ENCODE assay signal across 8 cellular contexts in the genomic region with DNA sequence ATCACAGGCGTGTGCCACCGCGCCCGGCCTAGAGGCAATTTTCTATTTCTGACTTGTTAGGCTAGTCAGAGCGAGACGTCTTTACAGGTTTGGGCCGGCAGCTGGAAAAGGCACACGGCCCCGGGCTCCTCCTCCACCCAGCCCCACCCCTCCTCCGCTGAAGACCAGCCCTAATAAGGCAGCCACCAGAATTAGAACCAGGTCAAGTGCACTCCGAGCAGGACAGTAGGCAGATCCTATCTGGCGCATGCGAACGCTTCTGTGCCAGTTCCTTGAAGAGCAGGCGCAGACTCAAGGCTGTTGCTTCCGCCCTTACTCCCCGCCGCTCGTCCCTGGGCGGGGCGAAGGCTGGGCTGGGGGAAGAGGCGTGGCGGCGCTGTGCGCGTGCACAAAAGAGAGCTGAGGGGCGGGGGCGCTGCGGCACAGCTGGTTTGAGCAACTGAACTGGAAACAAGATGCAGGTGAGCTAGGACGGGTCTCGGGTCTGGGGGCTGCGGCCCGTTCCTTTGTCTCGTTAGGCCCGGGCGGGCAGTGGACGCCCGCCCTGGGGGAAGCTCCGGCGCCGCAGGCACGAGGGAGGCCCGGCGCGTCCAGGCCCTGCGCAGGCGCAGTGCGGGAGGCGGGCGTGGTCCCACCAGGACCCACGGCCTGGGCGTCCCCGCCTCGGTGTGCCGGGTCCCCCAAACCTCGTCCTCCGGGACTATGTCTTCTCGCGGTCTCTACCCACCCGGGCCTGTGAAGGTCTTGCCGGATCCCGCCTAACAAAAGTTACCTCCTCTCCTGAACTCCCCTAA. TPM values are rescaled to one million over a fixed set of nuclear protein-coding genes. Genes with fewer than 3 reads are reported as not detected.
DNase-seq lines count a peak whose midpoint lies in the region; ATAC-seq and TF ChIP-seq lines count a peak whose summit lies in the region.

A gene (plus strand): TSS at position 381 of the 794 bp plus-strand sequence. CDS start 75 bp downstream, at position 456.

- DNase-seq in COLO829 (ENCODE audit: low spot score) (peak; percentile 97), HS-5 (ENCODE audit: low read depth) (peak; percentile 100), lung (ENCODE audit: low spot score) (peak; percentile 96)
- peak; percentile 91 for DNase-seq in NK-92 treated with Interleukin-12 subunit alpha and Interleukin-12 subunit beta, amount 100 ng/mL, for 24 hours (lab: John Stamatoyannopoulos, UW)
- peak; percentile 98 for DNase-seq in activated CD8-positive, alpha-beta memory T cell treated with anti-CD3 and anti-CD28 coated beads for 24 hours
- DNase-seq in effector CD8-positive, alpha-beta T cell (lab: John Stamatoyannopoulos, UW), result peak; percentile 90
- DNase-seq in stimulated activated CD4-positive, alpha-beta T cell treated with anti-CD3 and anti-CD28 coated beads, TNF-alpha, amount 100 ng/mL, for 4 hours (ENCODE audit: low read depth in 3 of 3), result peak; percentile 87 to 89 (median 88)

- WGBS in lung, 2 donors, result 0% methylated on average over 53 to 62 of the region's 62 CpGs

- ATAC-seq in GM19468 (IDR thresholded peaks at IDR 0.05; ENCODE audit: extremely low read depth, unreplicated experiment) (peak; percentile 92), lung (ENCODE audit: insufficient read depth, low FRiP score) (peak; percentile 95)

- no peaks in the 10 kb centered on the region for H3K9me3 ChIP-seq in lung (ENCODE audit: control insufficient read depth in 2 of 2, insufficient read depth in 1 of 2, low read length in 1 of 2)

- H3K27ac ChIP-seq in lung (ENCODE audit: low read depth in 1 of 2, low read length in 1 of 2), result peak within 1 kb of the TSS; percentile 86 to 93

- H3K4me3 ChIP-seq in lung, result peak within 1 kb of the TSS; percentile 71

- H3K27me3 ChIP-seq in lung (ENCODE audit: control insufficient read depth, insufficient read depth), result no peaks in the 10 kb centered on the region

- peaks cover 8 to 9% of the 10 kb centered on the region in 2 donors for H3K36me3 ChIP-seq in lung (ENCODE audit: control insufficient read depth in 2 of 2, insufficient read depth in 2 of 2, low read length in 2 of 2)

- peaks cover 0 to 10% of the 10 kb centered on the region in 2 donors for H3K4me1 ChIP-seq in lung (ENCODE audit: control insufficient read depth in 2 of 2, insufficient read depth in 2 of 2, low read length in 2 of 2)

- no peak for TF ChIP-seq CTCF in lung (IDR thresholded peaks at IDR 0.05; ENCODE audit: control extremely low read depth, extremely low read depth)

RNA-seq across cellular contexts. Expression of the gene that starts here (rescaled TPM):
- total RNA-seq in lung, result 10 to 100 TPM in 1 of 2 donors, 1 to 10 TPM in 1; 8.2 to 19.7 TPM
- polyA plus RNA-seq in lung, result 10 to 100 TPM; 26.7 to 29.9 TPM

Comparison
In these comparisons a context has a peak if more than half of its experiments do, and no peak if none do; other contexts are left out.
1. Peak in every context shown above with its lines: DNase-seq, ATAC-seq, H3K4me3 ChIP-seq and H3K27ac ChIP-seq.